Comparison of ENCODE assay signal across 8 cellular contexts in genomic region chr4:64158648-64159326, GRCh38.
DNase-seq lines count a peak whose midpoint lies in the region; ATAC-seq, FAIRE-seq and TF ChIP-seq lines count a peak whose summit lies in the region.

No MANE protein-coding gene starts in this region.

- peak in 4 of 5 donors; percentile 1 to 12 (median 8) for DNase-seq in CD4-positive, alpha-beta memory T cell
- peak; percentile 2 for DNase-seq in NCI-H1436 treated with DMSO at 0.1 percent for 48 hours (lab: John Stamatoyannopoulos, UW)
- peak; percentile 37 for DNase-seq in fibroblast of the aortic adventitia (ENCODE audit: low read depth)
- DNase-seq in pancreas, result peak in 4 of 6 donors; percentile 22 to 46 (median 42)
- no peak for DNase-seq in effector memory CD4-positive, alpha-beta T cell

- TF ChIP-seq CTCF in VCaP (conservative IDR thresholded peaks at IDR 0.05) (peak; percentile 97), fibroblast of the aortic adventitia (IDR thresholded peaks at IDR 0.05; ENCODE audit: insufficient read depth, low read length) (peak; percentile 45), pancreas (IDR thresholded peaks at IDR 0.05) (peak; percentile 51 to 73 (median 65))

- POLR2A ChIA-PET in CD4-positive, alpha-beta memory T cell (lab: Charles Lee; ENCODE audit: partially characterized antibody), result no interaction called here

- no peaks in the 10 kb centered on the region for H3K36me3 Mint-ChIP-seq in CD4-positive, alpha-beta memory T cell

- peaks cover 0 to 2% (median 0%) of the 10 kb centered on the region in 8 donors for H3K9me3 Mint-ChIP-seq in CD4-positive, alpha-beta memory T cell

- ATAC-seq in GM18511 (IDR thresholded peaks at IDR 0.05; ENCODE audit: unreplicated experiment) (peak; percentile 91), HG02970 (IDR thresholded peaks at IDR 0.05; ENCODE audit: low FRiP score, unreplicated experiment) (peak; percentile 58), pancreas (peak in 2 of 4 donors; percentile 67 to 69)

- CTCF ChIA-PET in CD4-positive, alpha-beta memory T cell (lab: Charles Lee; ENCODE audit: partially characterized antibody), result no interaction called here

- no peak overlapping the region for H3K4me3 ChIP-seq in CD4-positive, alpha-beta memory T cell (ENCODE audit: low read length in 2 of 2)
- H3K4me3 ChIP-seq in fibroblast of the aortic adventitia (ENCODE audit: low read depth, low read length) (no peak overlapping the region), pancreas (no peak overlapping the region)
- H3K4me3 ChIP-seq in effector memory CD4-positive, alpha-beta T cell (ENCODE audit: insufficient read depth, low read depth, low read length, poor library complexity, severe bottlenecking), result no peak overlapping the region

- no peaks in the 10 kb centered on the region for H3K27me3 Mint-ChIP-seq in CD4-positive, alpha-beta memory T cell

- no peak for FAIRE-seq in pancreas (lab: Jason Lieb, UNC)

- WGBS in pancreas, 2 donors, result 2 to 12% methylated on average over 7 of the region's 7 CpGs

- H3K4me3 Mint-ChIP-seq in CD4-positive, alpha-beta memory T cell, result peak overlapping the region in 2 of 8 donors; percentile 31 to 34

- no peak overlapping the region for H3K27ac ChIP-seq in CD4-positive, alpha-beta memory T cell (ENCODE audit: low read depth, low read length)
- H3K27ac ChIP-seq in VCaP (no peak overlapping the region), pancreas (no peak overlapping the region)
- no peak overlapping the region for H3K27ac ChIP-seq in effector memory CD4-positive, alpha-beta T cell (ENCODE audit: insufficient read depth, low read length, poor library complexity, severe bottlenecking)

- H3K4me1 Mint-ChIP-seq in CD4-positive, alpha-beta memory T cell, result peaks cover 0 to 2% (median 0%) of the 10 kb centered on the region in 4 donors

- H3K4me1 ChIP-seq in CD4-positive, alpha-beta memory T cell (ENCODE audit: insufficient read depth, low read length), result no peaks in the 10 kb centered on the region
- no peaks in the 10 kb centered on the region for H3K4me1 ChIP-seq in pancreas
- no peaks in the 10 kb centered on the region for H3K4me1 ChIP-seq in effector memory CD4-positive, alpha-beta T cell (ENCODE audit: control insufficient read depth, insufficient read depth, low read length, poor library complexity, severe bottlenecking)

- H3K27ac Mint-ChIP-seq in CD4-positive, alpha-beta memory T cell, result no peak overlapping the region

- H3K36me3 ChIP-seq in CD4-positive, alpha-beta memory T cell (ENCODE audit: insufficient read depth, low read length), result no peaks in the 10 kb centered on the region
- H3K36me3 ChIP-seq in pancreas, result no peaks in the 10 kb centered on the region
- no peaks in the 10 kb centered on the region for H3K36me3 ChIP-seq in effector memory CD4-positive, alpha-beta T cell (ENCODE audit: control insufficient read depth, insufficient read depth, low read length)

- no peaks in the 10 kb centered on the region for H3K9me3 ChIP-seq in CD4-positive, alpha-beta memory T cell (ENCODE audit: control insufficient read depth in 1 of 2, low read length in 2 of 2)
- no peaks in the 10 kb centered on the region for H3K9me3 ChIP-seq in pancreas
- H3K9me3 ChIP-seq in effector memory CD4-positive, alpha-beta T cell (ENCODE audit: control insufficient read depth, low read length), result no peaks in the 10 kb centered on the region

- H3K27me3 ChIP-seq in CD4-positive, alpha-beta memory T cell (ENCODE audit: insufficient read depth, low read length), result no peaks in the 10 kb centered on the region
- no peaks in the 10 kb centered on the region for H3K27me3 ChIP-seq in pancreas
- no peaks in the 10 kb centered on the region for H3K27me3 ChIP-seq in effector memory CD4-positive, alpha-beta T cell (replicated peaks; ENCODE audit: control insufficient read depth, insufficient read depth, low read length, poor library complexity, severe bottlenecking)

- intact Hi-C loops in CD4-positive, alpha-beta memory T cell (cut with micrococcal nuclease), result no loop called here
- intact Hi-C loops in pancreas (cut with DNase I), result no loop called here

Comparison
In these comparisons a context has a peak if more than half of its experiments do, and no peak if none do; other contexts are left out.
1. DNase-seq: peak in CD4-positive, alpha-beta memory T cell (4 of 5), NCI-H1436 treated with DMSO at 0.1 percent for 48 hours (single experiment), fibroblast of the aortic adventitia (single experiment) and pancreas (4 of 6); none in effector memory CD4-positive, alpha-beta T cell (0 of 3).
2. CTCF ChIP-seq: peak in every context shown above with its lines; median percentile 97 in VCaP; 65 in pancreas; 45 in fibroblast of the aortic adventitia.